1 cellular context compared by ENCODE assay signal in the genomic region with DNA sequence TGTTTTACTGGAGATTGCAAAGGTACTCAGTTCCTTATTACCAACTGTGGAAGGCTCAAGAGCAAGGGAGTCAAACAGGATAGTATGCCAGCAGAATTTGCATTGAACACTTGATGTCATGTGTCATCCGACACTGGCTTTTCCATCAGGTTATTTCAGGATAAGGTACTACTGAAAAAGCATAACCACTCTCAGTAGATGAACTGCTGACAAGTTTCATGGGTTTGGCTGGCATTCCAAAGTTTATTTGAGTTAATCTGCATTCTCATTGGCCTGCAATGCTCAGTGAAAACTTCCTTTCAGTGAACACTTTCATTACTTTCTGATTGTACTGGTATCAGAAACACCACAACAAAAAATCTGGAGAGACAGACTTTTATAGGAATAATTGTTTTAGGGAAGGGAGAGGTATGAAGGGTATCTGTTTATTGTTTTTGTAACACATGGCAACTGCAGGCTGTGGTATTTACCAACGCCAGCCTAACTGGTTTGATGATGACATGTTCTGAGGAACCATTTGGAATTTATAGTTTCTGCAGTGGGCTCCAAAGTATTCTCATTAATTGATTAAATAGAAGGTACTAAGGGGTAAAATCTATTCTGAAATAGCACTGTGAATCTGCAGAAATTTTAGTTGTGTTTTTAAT.
TF ChIP-seq lines count a peak whose summit lies in the region.

No MANE protein-coding gene starts in this region.

TF ChIP-seq in IMR-90, 13 proteins besides CTCF, POLR2A, EP300 and RAD21 (continued from another document):
- TF ChIP-seq ELK1 (IDR thresholded peaks at IDR 0.05; ENCODE audit: borderline replicate concordance, low read depth, low read length) = no peak
